In the genomic region with DNA sequence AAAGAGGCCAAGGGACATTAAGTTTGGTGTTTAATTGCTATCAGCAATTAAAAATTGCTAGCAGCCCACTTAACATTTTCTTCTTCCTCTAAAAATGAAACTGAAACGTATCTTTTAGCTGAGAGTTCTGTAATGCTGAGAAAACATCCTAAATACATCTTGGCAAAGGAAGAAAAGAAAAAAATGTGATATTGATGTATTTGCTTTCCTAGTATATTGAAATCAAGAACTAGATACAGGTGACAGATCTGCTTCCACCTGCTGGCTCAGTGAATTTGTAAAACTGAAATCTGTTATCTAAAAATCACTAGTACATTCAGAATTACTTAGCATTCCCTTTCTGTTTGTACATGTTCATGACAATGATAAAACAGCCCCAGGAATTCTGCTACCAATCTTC, we compare ENCODE assay signal across 11 cellular contexts.
DNase-seq lines count a peak whose midpoint lies in the region; FAIRE-seq and TF ChIP-seq lines count a peak whose summit lies in the region.
"Had no signal": no experiment of that assay in that cellular context is flagged by ENCODE, and none has a peak within 500 bp of the region (broad histone marks: within the 10 kb centered on the region; RNA-seq: fewer than 3 reads in every experiment).

No MANE protein-coding gene starts in this region.

- H3K9ac ChIP-seq in OCI-LY3 (ENCODE audit: low read length) (no peak overlapping the region; the same call in 1 of the 2 replicates), fibroblast of lung (ENCODE audit: insufficient read depth, low read length) (no peak overlapping the region), stomach smooth muscle (ENCODE audit: low read length in 2 of 2) (peak overlapping the region; percentile 6 to 12)

- H3K27ac ChIP-seq in OCI-LY3 (ENCODE audit: low read length) (no peak overlapping the region), fibroblast of lung (ENCODE audit: insufficient read depth, low read length) (no peak overlapping the region), stomach smooth muscle (ENCODE audit: low read length) (no peak overlapping the region)

- H3K9me3 ChIP-seq in OCI-LY3 (ENCODE audit: insufficient read depth, low read length): no peaks in the 10 kb centered on the region
- no peaks in the 10 kb centered on the region for H3K9me3 ChIP-seq in fibroblast of lung (ENCODE audit: control insufficient read depth, insufficient read depth, low read depth, low read length)
- H3K9me3 ChIP-seq in stomach smooth muscle (ENCODE audit: control insufficient read depth in 2 of 2, low read length in 2 of 2): no peaks in the 10 kb centered on the region

- H3K36me3 Mint-ChIP-seq in activated naive CD4-positive, alpha-beta T cell treated with anti-CD3 and anti-CD28 coated beads, Interleukin-2, amount 10 ng/mL, durations not matched to agents 7 days and 5 days: no peaks in the 10 kb centered on the region

- H2AFZ ChIP-seq in OCI-LY3 (ENCODE audit: low read depth, low read length) (peak overlapping the region; percentile 28; the same call in 1 of the 2 replicates), fibroblast of lung (ENCODE audit: low read length) (peak overlapping the region; percentile 44)

- no peaks in the 10 kb centered on the region for H3K9me3 Mint-ChIP-seq in activated naive CD4-positive, alpha-beta T cell treated with anti-CD3 and anti-CD28 coated beads, Interleukin-2, amount 10 ng/mL, durations not matched to agents 7 days and 5 days

- peaks cover 17% of the 10 kb centered on the region for H3K4me1 ChIP-seq in OCI-LY3 (ENCODE audit: low read length)
- no peaks in the 10 kb centered on the region for H3K4me1 ChIP-seq in fibroblast of lung (ENCODE audit: control insufficient read depth, extremely low read depth, insufficient read depth, low read length)
- no peaks in the 10 kb centered on the region for H3K4me1 ChIP-seq in stomach smooth muscle (ENCODE audit: control insufficient read depth, insufficient read depth, low read length)

- CTCF ChIA-PET in activated naive CD4-positive, alpha-beta T cell treated with anti-CD3 and anti-CD28 coated beads, Interleukin-2, amount 10 ng/mL, durations not matched to agents 7 days and 5 days (lab: Charles Lee): interaction anchor here (1.2 kb wide), 1 partner anchor 27 kb away, joined by 3 read pairs; no protein-coding TSS in a partner anchor

- peak overlapping the region; percentile 51 for H3K4me2 ChIP-seq in OCI-LY3 (ENCODE audit: low read length)
- peak overlapping the region; percentile 64 for H3K4me2 ChIP-seq in fibroblast of lung (ENCODE audit: extremely low read depth, insufficient read depth, low read length)

- H3K4me1 Mint-ChIP-seq in activated naive CD4-positive, alpha-beta T cell treated with anti-CD3 and anti-CD28 coated beads, Interleukin-2, amount 10 ng/mL, durations not matched to agents 7 days and 5 days: peaks cover 19% of the 10 kb centered on the region

- H4K20me1 ChIP-seq in OCI-LY3 (ENCODE audit: insufficient read depth, low read length): no peaks in the 10 kb centered on the region
- H4K20me1 ChIP-seq in fibroblast of lung (ENCODE audit: control insufficient read depth, extremely low read depth, insufficient read depth, low read length): no peaks in the 10 kb centered on the region

- peak overlapping the region; percentile 74 for H3K27ac Mint-ChIP-seq in activated naive CD4-positive, alpha-beta T cell treated with anti-CD3 and anti-CD28 coated beads, Interleukin-2, amount 10 ng/mL, durations not matched to agents 7 days and 5 days

- H3K4me3 ChIP-seq in OCI-LY3 (ENCODE audit: low read length) (peak overlapping the region; percentile 27), fibroblast of lung (replicated peaks in 1 of 4; ENCODE audit: control extremely low read depth in 1 of 4, insufficient read depth in 1 of 4, low read depth in 3 of 4, low read length in 4 of 4) (peak overlapping the region in 3 of 4 experiments; percentile 11 to 42 (median 29)), stomach smooth muscle (ENCODE audit: low read length in 2 of 2) (peak overlapping the region; percentile 38 to 47)
- H3K4me3 ChIP-seq: lung had no signal

- peak overlapping the region; percentile 28 for H3K4me3 Mint-ChIP-seq in activated naive CD4-positive, alpha-beta T cell treated with anti-CD3 and anti-CD28 coated beads, Interleukin-2, amount 10 ng/mL, durations not matched to agents 7 days and 5 days

- H3K79me2 ChIP-seq in OCI-LY3 (ENCODE audit: low read length): no peaks in the 10 kb centered on the region
- no peaks in the 10 kb centered on the region for H3K79me2 ChIP-seq in fibroblast of lung (ENCODE audit: control insufficient read depth, insufficient read depth, low read length)

- no peak for FAIRE-seq in H54 (lab: Jason Lieb, UNC)

- TF ChIP-seq CTCF in OCI-LY3 (IDR thresholded peaks at IDR 0.05; ENCODE audit: low read depth, low read length) (no peak), fibroblast of lung (conservative IDR thresholded peaks at IDR 0.05 in 1 of 2, IDR thresholded peaks at IDR 0.05 in 1 of 2; ENCODE audit: low read depth in 1 of 2, low read length in 2 of 2) (no peak)

- no peaks in the 10 kb centered on the region for H3K27me3 ChIP-seq in OCI-LY3 (ENCODE audit: low read depth, low read length)
- H3K27me3 ChIP-seq in fibroblast of lung (ENCODE audit: control insufficient read depth, insufficient read depth, low read length): no peaks in the 10 kb centered on the region
- no peaks in the 10 kb centered on the region for H3K27me3 ChIP-seq in stomach smooth muscle (ENCODE audit: control insufficient read depth in 1 of 2, insufficient read depth in 2 of 2, low read length in 2 of 2)

- no peak for TF ChIP-seq POLR2A in H54 (IDR thresholded peaks at IDR 0.05; ENCODE audit: low read depth, low read length)

- no peaks in the 10 kb centered on the region for H3K36me3 ChIP-seq in OCI-LY3 (replicated peaks; ENCODE audit: low read depth, low read length)
- H3K36me3 ChIP-seq in fibroblast of lung (ENCODE audit: control insufficient read depth, insufficient read depth, low read length): no peaks in the 10 kb centered on the region
- H3K36me3 ChIP-seq in stomach smooth muscle (ENCODE audit: control insufficient read depth in 2 of 2, insufficient read depth in 2 of 2, low read length in 2 of 2): no peaks in the 10 kb centered on the region

- H3K27me3 Mint-ChIP-seq in activated naive CD4-positive, alpha-beta T cell treated with anti-CD3 and anti-CD28 coated beads, Interleukin-2, amount 10 ng/mL, durations not matched to agents 7 days and 5 days: no peaks in the 10 kb centered on the region

- DNase-seq in activated naive CD4-positive, alpha-beta T cell treated with anti-CD3 and anti-CD28 coated beads, Interleukin-2, amount 10 ng/mL, durations not matched to agents 7 days and 5 days: no peak
- no peak for DNase-seq in activated naive CD4-positive, alpha-beta T cell treated with anti-CD3 and anti-CD28 coated beads, Interleukin-2, amount 50 U/mL, for 16 hours
- DNase-seq in fibroblast of lung (ENCODE audit: low read depth in 2 of 2): peak in 1 of 2 donors; percentile 3
- DNase-seq in occipital lobe (lab: John Stamatoyannopoulos, UW): no peak
- no peak for DNase-seq in H54 (ENCODE audit: insufficient read length, low spot score)
- DNase-seq in stimulated activated CD4-positive, alpha-beta T cell treated with anti-CD3 and anti-CD28 coated beads, Interleukin-4, amount 100 ng/mL, for 24 hours: no peak
- DNase-seq: AML-193; NK-92 treated with Interleukin-12 subunit alpha and Interleukin-12 subunit beta, amount 100 ng/mL, for 24 hours had no signal

Comparison
In these comparisons a context has a peak if more than half of its experiments do, and no peak if none do; other contexts are left out.
1. H3K9ac ChIP-seq: peak in stomach smooth muscle (2 of 2); none in OCI-LY3 (single experiment) and fibroblast of lung (single experiment).
2. Peak in every context shown above with its lines, with median percentiles within 50 percentile points of each other: H3K4me3 ChIP-seq.